In genomic region chr10:83539528-83540308, GRCh38 we compare ENCODE assay signal across 10 cellular contexts.
DNase-seq lines count a peak whose midpoint lies in the region; ATAC-seq, FAIRE-seq and TF ChIP-seq lines count a peak whose summit lies in the region.
"Had no signal": no experiment of that assay in that cellular context is flagged by ENCODE, and none has a peak within 500 bp of the region (broad histone marks: within the 10 kb centered on the region; RNA-seq: fewer than 3 reads in every experiment).

No MANE protein-coding gene starts in this region.

- H3K36me3 Mint-ChIP-seq in natural killer cell treated with Interleukin-12 subunit alpha and Interleukin-12 subunit beta and Interleukin-15 and Interleukin-18, amount 100 ng/mL, for 72 hours = no peaks in the 10 kb centered on the region
- H3K36me3 Mint-ChIP-seq in stimulated activated naive B cell treated with anti-CD40 and anti-IgM and Interleukin-4, amounts not matched to agents 10 μg/mL and 1 μg/mL and 100 μg/mL, for 72 hours = no peaks in the 10 kb centered on the region

- TF ChIP-seq CTCF in HepG2 (CRISPR knock-in tag; IDR thresholded peaks at IDR 0.05) = no peak

- no peak overlapping the region for H3K4me2 ChIP-seq in HepG2 (ENCODE audit: low read depth, low read length)

- POLR2A ChIA-PET in HepG2 (lab: Yijun Ruan, JAX) = no interaction called here

- intact Hi-C loops in HepG2 (cut with micrococcal nuclease; ENCODE audit: unreplicated experiment) = no loop called here

- no peak overlapping the region for H3K4me3 ChIP-seq in HepG2 (replicated peaks in 1 of 3; ENCODE audit: insufficient read depth in 1 of 3, low read depth in 2 of 3, low read length in 3 of 3)

- H3K9me3 Mint-ChIP-seq in natural killer cell treated with Interleukin-12 subunit alpha and Interleukin-12 subunit beta and Interleukin-15 and Interleukin-18, amount 100 ng/mL, for 72 hours = peaks cover 8% of the 10 kb centered on the region
- H3K9me3 Mint-ChIP-seq in stimulated activated naive B cell treated with anti-CD40 and anti-IgM and Interleukin-4, amounts not matched to agents 10 μg/mL and 1 μg/mL and 100 μg/mL, for 72 hours = peaks cover 0 to 1% of the 10 kb centered on the region in 2 donors

- WGBS in HepG2 (ENCODE audit: low lambda C conversion rate) = 2% methylated on average over 2 of the region's 2 CpGs

- no peak for FAIRE-seq in HepG2 (lab: Jason Lieb, UNC)
- FAIRE-seq: islet of Langerhans had no signal

- H3K4me1 ChIP-seq in HepG2 (ENCODE audit: insufficient read depth, low read length) = no peaks in the 10 kb centered on the region

- H3K79me2 ChIP-seq in HepG2 (ENCODE audit: insufficient read depth, low read length) = no peaks in the 10 kb centered on the region

- TF ChIP-seq EP300 in HepG2 (IDR thresholded peaks at IDR 0.05; ENCODE audit: low read depth in 2 of 2, low read length in 2 of 2) (no peak), HepG2 (CRISPR knock-in tag; IDR thresholded peaks at IDR 0.05; ENCODE audit: borderline replicate concordance) (no peak)

- no TSS peak for BruUV-seq in HepG2 (replicated peaks; lab: Mats Ljungman, UMichigan)

- H2AFZ ChIP-seq in HepG2 (ENCODE audit: low read length) = no peak overlapping the region

- TF ChIP-seq POLR2A in HepG2 (IDR thresholded peaks at IDR 0.05; ENCODE audit: insufficient read depth in 1 of 2, low read depth in 2 of 2, low read length in 2 of 2) = no peak

- no peaks in the 10 kb centered on the region for H4K20me1 ChIP-seq in HepG2 (ENCODE audit: insufficient read depth, low read length)

- peak; percentile 28 for DNase-seq in renal cortical epithelial cell (ENCODE audit: low read depth)
- no peak for DNase-seq in natural killer cell treated with Interleukin-12 subunit alpha and Interleukin-12 subunit beta and Interleukin-15 and Interleukin-18, amount 100 ng/mL, for 72 hours (ENCODE audit: low spot score)
- DNase-seq in HepG2 (ENCODE audit: low spot score) = no peak
- no peak for DNase-seq in KBM-7
- no peak for DNase-seq in stimulated activated naive B cell treated with anti-CD40 and anti-IgM and Interleukin-4, amounts not matched to agents 10 μg/mL and 1 μg/mL and 100 μg/mL, for 72 hours

- in situ Hi-C loops in HepG2 (cut with HindIII; ENCODE audit: extremely low pct_ligation_motif_present, low pct_unique_long_range_greater_than_20kb) (no loop called here), KBM-7 (cut with MboI; ENCODE audit: low pct_unique_long_range_greater_than_20kb, low sequenced_read_pairs) (no loop called here)

- no peak overlapping the region for H3K27ac ChIP-seq in HepG2 (ENCODE audit: extremely low read length, insufficient read depth, low read length)

- no peaks in the 10 kb centered on the region for H3K4me1 Mint-ChIP-seq in natural killer cell treated with Interleukin-12 subunit alpha and Interleukin-12 subunit beta and Interleukin-15 and Interleukin-18, amount 100 ng/mL, for 72 hours (ENCODE audit: low read depth in 2 of 2)
- H3K4me1 Mint-ChIP-seq in stimulated activated naive B cell treated with anti-CD40 and anti-IgM and Interleukin-4, amounts not matched to agents 10 μg/mL and 1 μg/mL and 100 μg/mL, for 72 hours = no peaks in the 10 kb centered on the region

- H3K27ac Mint-ChIP-seq in natural killer cell treated with Interleukin-12 subunit alpha and Interleukin-12 subunit beta and Interleukin-15 and Interleukin-18, amount 100 ng/mL, for 72 hours = no peak overlapping the region
- no peak overlapping the region for H3K27ac Mint-ChIP-seq in stimulated activated naive B cell treated with anti-CD40 and anti-IgM and Interleukin-4, amounts not matched to agents 10 μg/mL and 1 μg/mL and 100 μg/mL, for 72 hours

- H3K9ac ChIP-seq in HepG2 (ENCODE audit: insufficient read depth, low read depth, low read length) = no peak overlapping the region

- TF ChIP-seq RAD21 in HepG2 (CRISPR knock-in tag; IDR thresholded peaks at IDR 0.05) = no peak

- ATAC-seq in GM19023 (IDR thresholded peaks at IDR 0.05; ENCODE audit: unreplicated experiment) (peak; percentile 49), HG03097 (IDR thresholded peaks at IDR 0.05; ENCODE audit: low FRiP score, unreplicated experiment) (peak; percentile 48), esophagus mucosa (peak; percentile 26), HepG2 (no peak)
- ATAC-seq in natural killer cell treated with Interleukin-12 subunit alpha and Interleukin-12 subunit beta and Interleukin-15 and Interleukin-18, amount 100 ng/mL, for 72 hours = no peak
- no peak for ATAC-seq in stimulated activated naive B cell treated with anti-CD40 and anti-IgM and Interleukin-4, amounts not matched to agents 10 μg/mL and 1 μg/mL and 100 μg/mL, for 72 hours (replicated peaks)
- ATAC-seq: activated CD4-positive, CD25-positive, alpha-beta regulatory T cell treated with anti-CD3 and anti-CD28 coated beads, Interleukin-2, amount 50 U/mL, for 24 hours had no signal

- peaks cover 76% of the 10 kb centered on the region for H3K9me3 ChIP-seq in HepG2 (ENCODE audit: low read length)

- H3K36me3 ChIP-seq in HepG2 (replicated peaks in 1 of 2; ENCODE audit: control insufficient read depth in 1 of 2, insufficient read depth in 2 of 2, low read length in 2 of 2) = no peaks in the 10 kb centered on the region

- H3K27me3 Mint-ChIP-seq in natural killer cell treated with Interleukin-12 subunit alpha and Interleukin-12 subunit beta and Interleukin-15 and Interleukin-18, amount 100 ng/mL, for 72 hours = no peaks in the 10 kb centered on the region
- H3K27me3 Mint-ChIP-seq in stimulated activated naive B cell treated with anti-CD40 and anti-IgM and Interleukin-4, amounts not matched to agents 10 μg/mL and 1 μg/mL and 100 μg/mL, for 72 hours = no peaks in the 10 kb centered on the region

- CTCF ChIA-PET in HepG2 (lab: Yijun Ruan, JAX; ENCODE audit: low intra/inter-chr PET ratio, low total read pairs) = no interaction called here

- no peak overlapping the region for H3K4me3 Mint-ChIP-seq in natural killer cell treated with Interleukin-12 subunit alpha and Interleukin-12 subunit beta and Interleukin-15 and Interleukin-18, amount 100 ng/mL, for 72 hours
- no peak overlapping the region for H3K4me3 Mint-ChIP-seq in stimulated activated naive B cell treated with anti-CD40 and anti-IgM and Interleukin-4, amounts not matched to agents 10 μg/mL and 1 μg/mL and 100 μg/mL, for 72 hours

- no peaks in the 10 kb centered on the region for H3K27me3 ChIP-seq in HepG2 (ENCODE audit: control insufficient read depth in 1 of 2, insufficient read depth in 2 of 2, low read length in 2 of 2)

TF ChIP-seq in HepG2, 621 proteins besides CTCF, POLR2A, EP300 and RAD21 (continues in another document):
- TF ChIP-seq TP53 (CRISPR knock-in tag; conservative IDR thresholded peaks at IDR 0.05) = no peak
- TF ChIP-seq, protein P1, sequence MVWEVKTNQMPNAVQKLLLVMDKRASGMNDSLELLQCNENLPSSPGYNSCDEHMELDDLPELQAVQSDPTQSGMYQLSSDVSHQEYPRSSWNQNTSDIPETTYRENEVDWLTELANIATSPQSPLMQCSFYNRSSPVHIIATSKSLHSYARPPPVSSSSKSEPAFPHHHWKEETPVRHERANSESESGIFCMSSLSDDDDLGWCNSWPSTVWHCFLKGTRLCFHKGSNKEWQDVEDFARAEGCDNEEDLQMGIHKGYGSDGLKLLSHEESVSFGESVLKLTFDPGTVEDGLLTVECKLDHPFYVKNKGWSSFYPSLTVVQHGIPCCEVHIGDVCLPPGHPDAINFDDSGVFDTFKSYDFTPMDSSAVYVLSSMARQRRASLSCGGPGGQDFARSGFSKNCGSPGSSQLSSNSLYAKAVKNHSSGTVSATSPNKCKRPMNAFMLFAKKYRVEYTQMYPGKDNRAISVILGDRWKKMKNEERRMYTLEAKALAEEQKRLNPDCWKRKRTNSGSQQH (CRISPR knock-in tag; IDR thresholded peaks at IDR 0.05; ENCODE audit: low read depth) = no peak
- TF ChIP-seq STAG1 (CRISPR knock-in tag; IDR thresholded peaks at IDR 0.05) = no peak
- TF ChIP-seq, protein P2, sequence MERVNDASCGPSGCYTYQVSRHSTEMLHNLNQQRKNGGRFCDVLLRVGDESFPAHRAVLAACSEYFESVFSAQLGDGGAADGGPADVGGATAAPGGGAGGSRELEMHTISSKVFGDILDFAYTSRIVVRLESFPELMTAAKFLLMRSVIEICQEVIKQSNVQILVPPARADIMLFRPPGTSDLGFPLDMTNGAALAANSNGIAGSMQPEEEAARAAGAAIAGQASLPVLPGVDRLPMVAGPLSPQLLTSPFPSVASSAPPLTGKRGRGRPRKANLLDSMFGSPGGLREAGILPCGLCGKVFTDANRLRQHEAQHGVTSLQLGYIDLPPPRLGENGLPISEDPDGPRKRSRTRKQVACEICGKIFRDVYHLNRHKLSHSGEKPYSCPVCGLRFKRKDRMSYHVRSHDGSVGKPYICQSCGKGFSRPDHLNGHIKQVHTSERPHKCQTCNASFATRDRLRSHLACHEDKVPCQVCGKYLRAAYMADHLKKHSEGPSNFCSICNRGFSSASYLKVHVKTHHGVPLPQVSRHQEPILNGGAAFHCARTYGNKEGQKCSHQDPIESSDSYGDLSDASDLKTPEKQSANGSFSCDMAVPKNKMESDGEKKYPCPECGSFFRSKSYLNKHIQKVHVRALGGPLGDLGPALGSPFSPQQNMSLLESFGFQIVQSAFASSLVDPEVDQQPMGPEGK (CRISPR knock-in tag; IDR thresholded peaks at IDR 0.05) = no peak
- no peak for TF ChIP-seq KDM3A (CRISPR knock-in tag; IDR thresholded peaks at IDR 0.05; ENCODE audit: low read depth)
- no peak for TF ChIP-seq CREB3 (CRISPR knock-in tag; IDR thresholded peaks at IDR 0.05)
- no peak for TF ChIP-seq GABPB1 (CRISPR knock-in tag; IDR thresholded peaks at IDR 0.05)
- no peak for TF ChIP-seq SCMH1 (CRISPR knock-in tag; IDR thresholded peaks at IDR 0.05; ENCODE audit: borderline replicate concordance)

Comparison
In these comparisons a context has a peak if more than half of its experiments do, and no peak if none do; other contexts are left out.
1. ATAC-seq: peak in GM19023 (single experiment), HG03097 (single experiment) and esophagus mucosa (single experiment); none in natural killer cell treated with Interleukin-12 subunit alpha and Interleukin-12 subunit beta and Interleukin-15 and Interleukin-18, amount 100 ng/mL, for 72 hours (0 of 2), HepG2 (single experiment) and stimulated activated naive B cell treated with anti-CD40 and anti-IgM and Interleukin-4, amounts not matched to agents 10 μg/mL and 1 μg/mL and 100 μg/mL, for 72 hours (0 of 2).